In genomic region chr21:40049959-40050290, GRCh38 we compare ENCODE assay signal across 1 cellular context.
TF ChIP-seq lines count a peak whose summit lies in the region.

No MANE protein-coding gene starts in this region.

TF ChIP-seq in WTC11, 78 proteins besides CTCF, POLR2A, EP300 and RAD21 (continued from another document):
- TF ChIP-seq ATF6 (CRISPR knock-in tag; IDR thresholded peaks at IDR 0.05) (no peak), MXD4 (CRISPR knock-in tag; IDR thresholded peaks at IDR 0.05; ENCODE audit: borderline replicate concordance) (no peak), SMAD3 (CRISPR knock-in tag; IDR thresholded peaks at IDR 0.05; ENCODE audit: borderline replicate concordance) (no peak), E2F4 (CRISPR knock-in tag; IDR thresholded peaks at IDR 0.05; ENCODE audit: borderline replicate concordance, low read depth) (no peak)
